ENCODE assay signal across 18 cellular contexts in genomic region chr20:1423206-1423605, GRCh38.
"Had no signal": no experiment of that assay in that cellular context is flagged by ENCODE, and none has a peak within 500 bp of the region (broad histone marks: within the 10 kb centered on the region; RNA-seq: fewer than 3 reads in every experiment).

No MANE protein-coding gene starts in this region.

- H3K4me1 ChIP-seq: adrenal gland, breast epithelium, tibial artery had no signal

- H3K4me3 Mint-ChIP-seq: activated CD8-positive, alpha-beta T cell treated with anti-CD3 and anti-CD28 coated beads for 36 hours; activated naive CD4-positive, alpha-beta T cell treated with anti-CD3 and anti-CD28 coated beads for 36 hours; activated T-cell treated with anti-CD3 and anti-CD28 coated beads, Interleukin-2, amount 50 U/mL, for 24 hours; natural killer cell; WTC11 had no signal

- H3K36me3 ChIP-seq: adrenal gland, breast epithelium, lower lobe of right lung, tibial artery had no signal

- H3K27me3 ChIP-seq: adrenal gland, breast epithelium had no signal

- H3K9me3 ChIP-seq: adrenal gland, lower lobe of right lung had no signal

- DNase-seq: activated T-cell treated with anti-CD3 and anti-CD28 coated beads, Interleukin-2, amount 50 U/mL, for 24 hours; cerebellar nuclear complex; effector CD4-positive, alpha-beta T cell; natural killer cell; stimulated activated CD4-positive, alpha-beta T cell treated with anti-CD3 and anti-CD28 coated beads, Interleukin-12 subunit alpha, Interleukin-12 subunit beta, amount 100 ng/mL, for 4 hours; stimulated activated CD4-positive, alpha-beta T cell treated with anti-CD3 and anti-CD28 coated beads, Interleukin-2, amount 100 ng/mL, for 24 hours; stimulated activated naive CD8-positive, alpha-beta T cell treated with anti-CD3 and anti-CD28 coated beads, Interleukin-15, Interleukin-2, amounts not matched to agents 100 U/mL and 50 U/mL, for 24 hours; tibial artery had no signal

- ATAC-seq: stimulated activated naive CD8-positive, alpha-beta T cell treated with anti-CD3 and anti-CD28 coated beads, Interleukin-15, Interleukin-2, amounts not matched to agents 100 U/mL and 50 U/mL, for 24 hours had no signal

- H3K27me3 Mint-ChIP-seq: activated T-cell treated with anti-CD3 and anti-CD28 coated beads, Interleukin-2, amount 50 U/mL, for 24 hours had no signal

- FAIRE-seq: astrocyte, islet of Langerhans had no signal

- H3K27ac Mint-ChIP-seq: activated CD8-positive, alpha-beta T cell treated with anti-CD3 and anti-CD28 coated beads for 36 hours; activated naive CD4-positive, alpha-beta T cell treated with anti-CD3 and anti-CD28 coated beads for 36 hours; activated T-cell treated with anti-CD3 and anti-CD28 coated beads, Interleukin-2, amount 50 U/mL, for 24 hours; activated T-helper 2 cell treated with anti-CD3 and anti-CD28 coated beads, Interferon-gamma antibody, Interleukin-2, Interleukin-4, amounts not matched to agents 10 μg/mL and 5 μg/mL and 100 μg/mL, durations not matched to agents 14 hours and 24 hours and 36 hours; natural killer cell; progenitor cell of endocrine pancreas; WTC11 had no signal

- H3K4me3 ChIP-seq: adrenal gland, breast epithelium, lower lobe of right lung, tibial artery had no signal

- H3K27ac ChIP-seq: adrenal gland, breast epithelium, lower lobe of right lung, tibial artery had no signal
